ENCODE assay signal across 1 cellular context in the genomic region with DNA sequence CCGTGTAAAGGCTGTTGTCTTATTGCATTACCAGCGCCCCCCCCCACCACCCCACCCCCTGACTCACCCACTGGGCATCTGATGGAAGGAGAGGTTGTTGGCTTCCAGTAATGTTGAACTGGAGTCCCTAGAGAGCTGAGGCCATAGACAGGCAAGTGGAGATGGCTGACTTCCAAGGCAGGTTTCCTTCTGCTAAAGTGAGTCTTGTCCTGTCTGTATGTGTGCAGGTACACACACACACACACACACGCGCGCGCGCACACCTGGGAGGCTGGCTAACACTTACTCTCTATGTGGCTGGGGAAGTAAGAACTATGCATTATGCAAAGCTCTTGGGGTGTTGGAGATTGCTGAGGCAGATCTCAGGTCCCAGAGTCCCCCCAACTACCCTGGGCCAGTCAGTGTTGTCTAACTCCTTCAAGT.
TF ChIP-seq lines count a peak whose summit lies in the region.

No MANE protein-coding gene starts in this region.

TF ChIP-seq in SK-N-SH treated with all-trans-retinoic acid at 6 μM for 48 hours, 23 proteins besides CTCF, POLR2A, EP300 and RAD21 (continued from another document):
- TF ChIP-seq, protein P1, sequence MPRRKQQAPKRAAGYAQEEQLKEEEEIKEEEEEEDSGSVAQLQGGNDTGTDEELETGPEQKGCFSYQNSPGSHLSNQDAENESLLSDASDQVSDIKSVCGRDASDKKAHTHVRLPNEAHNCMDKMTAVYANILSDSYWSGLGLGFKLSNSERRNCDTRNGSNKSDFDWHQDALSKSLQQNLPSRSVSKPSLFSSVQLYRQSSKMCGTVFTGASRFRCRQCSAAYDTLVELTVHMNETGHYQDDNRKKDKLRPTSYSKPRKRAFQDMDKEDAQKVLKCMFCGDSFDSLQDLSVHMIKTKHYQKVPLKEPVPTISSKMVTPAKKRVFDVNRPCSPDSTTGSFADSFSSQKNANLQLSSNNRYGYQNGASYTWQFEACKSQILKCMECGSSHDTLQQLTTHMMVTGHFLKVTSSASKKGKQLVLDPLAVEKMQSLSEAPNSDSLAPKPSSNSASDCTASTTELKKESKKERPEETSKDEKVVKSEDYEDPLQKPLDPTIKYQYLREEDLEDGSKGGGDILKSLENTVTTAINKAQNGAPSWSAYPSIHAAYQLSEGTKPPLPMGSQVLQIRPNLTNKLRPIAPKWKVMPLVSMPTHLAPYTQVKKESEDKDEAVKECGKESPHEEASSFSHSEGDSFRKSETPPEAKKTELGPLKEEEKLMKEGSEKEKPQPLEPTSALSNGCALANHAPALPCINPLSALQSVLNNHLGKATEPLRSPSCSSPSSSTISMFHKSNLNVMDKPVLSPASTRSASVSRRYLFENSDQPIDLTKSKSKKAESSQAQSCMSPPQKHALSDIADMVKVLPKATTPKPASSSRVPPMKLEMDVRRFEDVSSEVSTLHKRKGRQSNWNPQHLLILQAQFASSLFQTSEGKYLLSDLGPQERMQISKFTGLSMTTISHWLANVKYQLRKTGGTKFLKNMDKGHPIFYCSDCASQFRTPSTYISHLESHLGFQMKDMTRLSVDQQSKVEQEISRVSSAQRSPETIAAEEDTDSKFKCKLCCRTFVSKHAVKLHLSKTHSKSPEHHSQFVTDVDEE (CRISPR knock-in tag; IDR thresholded peaks at IDR 0.05) = no peak
- TF ChIP-seq OSR1 (CRISPR knock-in tag; IDR thresholded peaks at IDR 0.05) (no peak), SNAI2 (CRISPR knock-in tag; IDR thresholded peaks at IDR 0.05) (no peak), ZFP30 (CRISPR knock-in tag; IDR thresholded peaks at IDR 0.05) (no peak), ZNF8 (CRISPR knock-in tag; IDR thresholded peaks at IDR 0.05) (no peak), ARNTL (CRISPR knock-in tag; IDR thresholded peaks at IDR 0.05; ENCODE audit: borderline replicate concordance, low read depth) (no peak)
- TF ChIP-seq, protein P2, sequence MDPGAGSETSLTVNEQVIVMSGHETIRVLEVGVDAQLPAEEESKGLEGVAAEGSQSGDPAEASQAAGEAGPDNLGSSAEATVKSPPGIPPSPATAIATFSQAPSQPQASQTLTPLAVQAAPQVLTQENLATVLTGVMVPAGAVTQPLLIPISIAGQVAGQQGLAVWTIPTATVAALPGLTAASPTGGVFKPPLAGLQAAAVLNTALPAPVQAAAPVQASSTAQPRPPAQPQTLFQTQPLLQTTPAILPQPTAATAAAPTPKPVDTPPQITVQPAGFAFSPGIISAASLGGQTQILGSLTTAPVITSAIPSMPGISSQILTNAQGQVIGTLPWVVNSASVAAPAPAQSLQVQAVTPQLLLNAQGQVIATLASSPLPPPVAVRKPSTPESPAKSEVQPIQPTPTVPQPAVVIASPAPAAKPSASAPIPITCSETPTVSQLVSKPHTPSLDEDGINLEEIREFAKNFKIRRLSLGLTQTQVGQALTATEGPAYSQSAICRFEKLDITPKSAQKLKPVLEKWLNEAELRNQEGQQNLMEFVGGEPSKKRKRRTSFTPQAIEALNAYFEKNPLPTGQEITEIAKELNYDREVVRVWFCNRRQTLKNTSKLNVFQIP (CRISPR knock-in tag; IDR thresholded peaks at IDR 0.05; ENCODE audit: borderline replicate concordance, low read depth) = no peak
